In genomic region chr12:124347805-124348658, GRCh38 we compare ENCODE assay signal across 8 cellular contexts. TPM values are rescaled to one million over a fixed set of nuclear protein-coding genes. Genes with fewer than 3 reads are reported as not detected.
DNase-seq lines count a peak whose midpoint lies in the region; ATAC-seq and TF ChIP-seq lines count a peak whose summit lies in the region.

No MANE protein-coding gene starts in this region.

- H3K27ac ChIP-seq in 22Rv1 (no peak overlapping the region), right lobe of liver (no peak overlapping the region)

- H3K4me3 Mint-ChIP-seq in activated T-cell treated with anti-CD3 and anti-CD28 coated beads, Interleukin-2, amount 50 U/mL, for 72 hours: no peak overlapping the region

- peaks cover 5 to 66% (median 23%) of the 10 kb centered on the region in 4 donors for H3K36me3 ChIP-seq in right lobe of liver

- CTCF ChIA-PET in HEK293T (lab: Yijun Ruan, JAX): no interaction called here

- TF ChIP-seq CTCF in 22Rv1 (IDR thresholded peaks at IDR 0.05) (peak; percentile 82), right lobe of liver (IDR thresholded peaks at IDR 0.05) (peak; percentile 40 to 50 (median 48))

- H3K4me1 Mint-ChIP-seq in activated T-cell treated with anti-CD3 and anti-CD28 coated beads, Interleukin-2, amount 50 U/mL, for 72 hours (ENCODE audit: low read depth): no peaks in the 10 kb centered on the region

- no peaks in the 10 kb centered on the region for H3K9me3 Mint-ChIP-seq in activated T-cell treated with anti-CD3 and anti-CD28 coated beads, Interleukin-2, amount 50 U/mL, for 72 hours

- ATAC-seq in activated T-cell treated with anti-CD3 and anti-CD28 coated beads, Interleukin-2, amount 50 U/mL, for 72 hours (replicated peaks in 1 of 2): peak in 1 of 2 donors; percentile 10
- ATAC-seq in right lobe of liver: peak in 1 of 4 donors; percentile 31
- ATAC-seq in HG03342 (IDR thresholded peaks at IDR 0.05; ENCODE audit: unreplicated experiment): no peak
- no peak for ATAC-seq in left colon

- TF ChIP-seq POLR2A in right lobe of liver (IDR thresholded peaks at IDR 0.05): no peak

- peak; percentile 22 for DNase-seq in HEK293T (ENCODE audit: extremely low spot score)
- DNase-seq in activated T-cell treated with anti-CD3 and anti-CD28 coated beads, Interleukin-2, amount 50 U/mL, for 72 hours: peak; percentile 25 to 27
- no peak for DNase-seq in right lobe of liver
- no peak for DNase-seq in left colon
- DNase-seq in NCI-H1105 treated with DMSO at 0.1 percent for 48 hours (lab: John Stamatoyannopoulos, UW): no peak
- DNase-seq in posterior cingulate gyrus: no peak

- H3K4me3 ChIP-seq in right lobe of liver: no peak overlapping the region

- intact Hi-C loops in right lobe of liver (cut with DNase I) (no loop called here), left colon (cut with DNase I, micrococcal nuclease) (no loop called here), posterior cingulate gyrus (cut with DNase I) (loop anchor here (10.0 kb wide), 1 partner anchor 417 kb away; no protein-coding TSS in a partner anchor)

- no peaks in the 10 kb centered on the region for H3K27me3 ChIP-seq in right lobe of liver

- H3K36me3 Mint-ChIP-seq in activated T-cell treated with anti-CD3 and anti-CD28 coated beads, Interleukin-2, amount 50 U/mL, for 72 hours (ENCODE audit: insufficient read depth in 2 of 2): peaks cover 2 to 11% of the 10 kb centered on the region in 2 donors

- POLR2A ChIA-PET in HEK293T (lab: Yijun Ruan, JAX): no interaction called here

- no peaks in the 10 kb centered on the region for H3K27me3 Mint-ChIP-seq in activated T-cell treated with anti-CD3 and anti-CD28 coated beads, Interleukin-2, amount 50 U/mL, for 72 hours (ENCODE audit: low read depth)

- H3K27ac Mint-ChIP-seq in activated T-cell treated with anti-CD3 and anti-CD28 coated beads, Interleukin-2, amount 50 U/mL, for 72 hours: no peak overlapping the region

- 71% methylated on average over 6 of the region's 34 CpGs for WGBS in right lobe of liver (ENCODE audit: insufficient coverage, low coverage, low lambda C conversion rate, missing lambda C conversion rate)

- peaks cover 0 to 9% (median 0%) of the 10 kb centered on the region in 4 donors for H3K4me1 ChIP-seq in right lobe of liver

- H3K9me3 ChIP-seq in right lobe of liver: no peaks in the 10 kb centered on the region

TF ChIP-seq in HEK293T, 16 proteins besides CTCF, POLR2A, EP300 and RAD21:
- TF ChIP-seq NFRKB (IDR thresholded peaks at IDR 0.05): no peak
- no peak for TF ChIP-seq L3MBTL2 (conservative IDR thresholded peaks at IDR 0.05)
- TF ChIP-seq SP1 (IDR thresholded peaks at IDR 0.05): no peak
- no peak for TF ChIP-seq ARNT (IDR thresholded peaks at IDR 0.05)
- no peak for TF ChIP-seq CTBP1 (IDR thresholded peaks at IDR 0.05; ENCODE audit: borderline replicate concordance)
- TF ChIP-seq ZNF384 (IDR thresholded peaks at IDR 0.05): no peak
- TF ChIP-seq LEF1 (IDR thresholded peaks at IDR 0.05; ENCODE audit: borderline replicate concordance): no peak

RNA-seq across cellular contexts. Expression of gene RFLNA, which starts 53.1 kb away (rescaled TPM):
- not detected for total RNA-seq in activated T-cell treated with anti-CD3 and anti-CD28 coated beads, Interleukin-2, amount 50 U/mL, for 72 hours
- total RNA-seq in right lobe of liver (under 1 TPM in 2 of 6 experiments, not detected in 4; 0.12 to 0.31 TPM), left colon (10 to 100 TPM; 46.2 to 51.0 TPM)

Comparison
In these comparisons a context has a peak if more than half of its experiments do, and no peak if none do; other contexts are left out.
1. DNase-seq: peak in HEK293T (single experiment) and activated T-cell treated with anti-CD3 and anti-CD28 coated beads, Interleukin-2, amount 50 U/mL, for 72 hours (2 of 2); none in right lobe of liver (0 of 3), left colon (0 of 2), NCI-H1105 treated with DMSO at 0.1 percent for 48 hours (single experiment) and posterior cingulate gyrus (0 of 10).
2. RNA of gene RFLNA, which starts 53.1 kb away (total RNA-seq): 46.2 to 51.0 TPM in left colon; 0.12 to 0.31 TPM in right lobe of liver and not detected in activated T-cell treated with anti-CD3 and anti-CD28 coated beads, Interleukin-2, amount 50 U/mL, for 72 hours; every median in the first group is over 10 times any median in the second.